9 cellular contexts compared by ENCODE assay signal in genomic region chr6:169589699-169590257, GRCh38.
DNase-seq lines count a peak whose midpoint lies in the region; ATAC-seq and TF ChIP-seq lines count a peak whose summit lies in the region.
"Had no signal": no experiment of that assay in that cellular context is flagged by ENCODE, and none has a peak within 500 bp of the region (broad histone marks: within the 10 kb centered on the region; RNA-seq: fewer than 3 reads in every experiment).

No MANE protein-coding gene starts in this region.

- H3K36me3 Mint-ChIP-seq in IgD-negative memory B cell, result peaks cover 4% of the 10 kb centered on the region
- no peaks in the 10 kb centered on the region for H3K36me3 Mint-ChIP-seq in dendritic cell treated with granulocyte-macrophage colony-stimulating factor and Interleukin-4, amounts not matched to agents 40 ng/mL and 50 ng/mL, for 4 days (ENCODE audit: low read depth)
- H3K36me3 Mint-ChIP-seq in stimulated activated naive CD8-positive, alpha-beta T cell treated with anti-CD3 and anti-CD28 coated beads, Interleukin-15, Interleukin-2, amounts not matched to agents 100 ng/mL and 50 ng/mL, for 24 hours (ENCODE audit: low read depth), result no peaks in the 10 kb centered on the region

- DNase-seq in GM04504 (ENCODE audit: low read depth) (peak; percentile 27), PC-9 (no peak), GDM1 (lab: John Stamatoyannopoulos, UW) (no peak), DMS 273 (lab: John Stamatoyannopoulos, UW; ENCODE audit: unreplicated experiment) (no peak)
- DNase-seq: gastrocnemius medialis had no signal

- H3K36me3 ChIP-seq in PC-9 (ENCODE audit: low read depth), result no peaks in the 10 kb centered on the region
- H3K36me3 ChIP-seq: gastrocnemius medialis had no signal

- no TSS peak for BruUV-seq in PC-9 (replicated peaks; lab: Mats Ljungman, UMichigan)

- no peaks in the 10 kb centered on the region for H3K27me3 ChIP-seq in PC-9 (ENCODE audit: insufficient read depth, low read depth)
- H3K27me3 ChIP-seq: gastrocnemius medialis had no signal

- no peaks in the 10 kb centered on the region for H3K9me3 ChIP-seq in PC-9 (ENCODE audit: insufficient read depth, low read depth)
- H3K9me3 ChIP-seq: gastrocnemius medialis had no signal

- no peaks in the 10 kb centered on the region for H3F3A ChIP-seq in PC-9 (ENCODE audit: insufficient read depth, low read depth)

- no peak overlapping the region for H3K27ac ChIP-seq in PC-9

- no peak overlapping the region for H3K4me2 ChIP-seq in PC-9

- H3K4me1 Mint-ChIP-seq in IgD-negative memory B cell, result peaks cover 26 to 27% (median 26%) of the 10 kb centered on the region in 3 donors
- H3K4me1 Mint-ChIP-seq in dendritic cell treated with granulocyte-macrophage colony-stimulating factor and Interleukin-4, amounts not matched to agents 40 ng/mL and 50 ng/mL, for 4 days (ENCODE audit: low read depth), result peaks cover 7% of the 10 kb centered on the region
- H3K4me1 Mint-ChIP-seq in stimulated activated naive CD8-positive, alpha-beta T cell treated with anti-CD3 and anti-CD28 coated beads, Interleukin-15, Interleukin-2, amounts not matched to agents 100 ng/mL and 50 ng/mL, for 24 hours (ENCODE audit: low read depth), result peaks cover 33% of the 10 kb centered on the region

- H3K4me1 ChIP-seq in PC-9 (replicated peaks; ENCODE audit: insufficient read depth), result no peaks in the 10 kb centered on the region

- H3K9me3 Mint-ChIP-seq in IgD-negative memory B cell, result peaks cover 0 to 3% (median 0%) of the 10 kb centered on the region in 3 donors
- H3K9me3 Mint-ChIP-seq in dendritic cell treated with granulocyte-macrophage colony-stimulating factor and Interleukin-4, amounts not matched to agents 40 ng/mL and 50 ng/mL, for 4 days, result peaks cover 16% of the 10 kb centered on the region
- peaks cover 5% of the 10 kb centered on the region for H3K9me3 Mint-ChIP-seq in stimulated activated naive CD8-positive, alpha-beta T cell treated with anti-CD3 and anti-CD28 coated beads, Interleukin-15, Interleukin-2, amounts not matched to agents 100 ng/mL and 50 ng/mL, for 24 hours

- ATAC-seq in GM21447 (IDR thresholded peaks at IDR 0.05; ENCODE audit: unreplicated experiment), result peak; percentile 52

- no peaks in the 10 kb centered on the region for H3K27me3 Mint-ChIP-seq in IgD-negative memory B cell
- H3K27me3 Mint-ChIP-seq in dendritic cell treated with granulocyte-macrophage colony-stimulating factor and Interleukin-4, amounts not matched to agents 40 ng/mL and 50 ng/mL, for 4 days, result no peaks in the 10 kb centered on the region
- no peaks in the 10 kb centered on the region for H3K27me3 Mint-ChIP-seq in stimulated activated naive CD8-positive, alpha-beta T cell treated with anti-CD3 and anti-CD28 coated beads, Interleukin-15, Interleukin-2, amounts not matched to agents 100 ng/mL and 50 ng/mL, for 24 hours

- no peak overlapping the region for H3K4me3 ChIP-seq in PC-9
- H3K4me3 ChIP-seq: gastrocnemius medialis had no signal

- H4K20me1 ChIP-seq in PC-9 (ENCODE audit: insufficient read depth), result no peaks in the 10 kb centered on the region

- intact Hi-C loops in dendritic cell treated with granulocyte-macrophage colony-stimulating factor and Interleukin-4, amounts not matched to agents 40 ng/mL and 50 ng/mL, for 4 days (cut with micrococcal nuclease), result no loop called here
- intact Hi-C loops in PC-9 (cut with micrococcal nuclease; ENCODE audit: unreplicated experiment), result no loop called here

- CTCF ChIA-PET in PC-9 (lab: Charles Lee), result no interaction called here

- H3K27ac Mint-ChIP-seq in IgD-negative memory B cell, result peak overlapping the region; percentile 10 to 84 (median 61)
- H3K27ac Mint-ChIP-seq in dendritic cell treated with granulocyte-macrophage colony-stimulating factor and Interleukin-4, amounts not matched to agents 40 ng/mL and 50 ng/mL, for 4 days, result no peak overlapping the region
- H3K27ac Mint-ChIP-seq in stimulated activated naive CD8-positive, alpha-beta T cell treated with anti-CD3 and anti-CD28 coated beads, Interleukin-15, Interleukin-2, amounts not matched to agents 100 ng/mL and 50 ng/mL, for 24 hours, result peak overlapping the region; percentile 18

- no peak for TF ChIP-seq CTCF in PC-9 (conservative IDR thresholded peaks at IDR 0.05)

- H3K9me2 ChIP-seq in PC-9 (ENCODE audit: insufficient read depth), result no peaks in the 10 kb centered on the region

- peak overlapping the region; percentile 21 to 88 (median 64) for H3K4me3 Mint-ChIP-seq in IgD-negative memory B cell
- H3K4me3 Mint-ChIP-seq in dendritic cell treated with granulocyte-macrophage colony-stimulating factor and Interleukin-4, amounts not matched to agents 40 ng/mL and 50 ng/mL, for 4 days, result peak overlapping the region; percentile 9
- H3K4me3 Mint-ChIP-seq in stimulated activated naive CD8-positive, alpha-beta T cell treated with anti-CD3 and anti-CD28 coated beads, Interleukin-15, Interleukin-2, amounts not matched to agents 100 ng/mL and 50 ng/mL, for 24 hours, result peak overlapping the region; percentile 40

- no peaks in the 10 kb centered on the region for H3K79me2 ChIP-seq in PC-9 (ENCODE audit: low read depth)

- no peak overlapping the region for H2AFZ ChIP-seq in PC-9

- POLR2A ChIA-PET in PC-9 (lab: Charles Lee; ENCODE audit: unreplicated experiment), result no interaction called here

Comparison
In these comparisons a context has a peak if more than half of its experiments do, and no peak if none do; other contexts are left out.
1. H3K4me3 Mint-ChIP-seq: peak in every context shown above with its lines; median percentile 64 in IgD-negative memory B cell; 40 in stimulated activated naive CD8-positive, alpha-beta T cell treated with anti-CD3 and anti-CD28 coated beads, Interleukin-15, Interleukin-2, amounts not matched to agents 100 ng/mL and 50 ng/mL, for 24 hours; 9 in dendritic cell treated with granulocyte-macrophage colony-stimulating factor and Interleukin-4, amounts not matched to agents 40 ng/mL and 50 ng/mL, for 4 days.